Comparison of ENCODE assay signal across 8 cellular contexts in the genomic region with DNA sequence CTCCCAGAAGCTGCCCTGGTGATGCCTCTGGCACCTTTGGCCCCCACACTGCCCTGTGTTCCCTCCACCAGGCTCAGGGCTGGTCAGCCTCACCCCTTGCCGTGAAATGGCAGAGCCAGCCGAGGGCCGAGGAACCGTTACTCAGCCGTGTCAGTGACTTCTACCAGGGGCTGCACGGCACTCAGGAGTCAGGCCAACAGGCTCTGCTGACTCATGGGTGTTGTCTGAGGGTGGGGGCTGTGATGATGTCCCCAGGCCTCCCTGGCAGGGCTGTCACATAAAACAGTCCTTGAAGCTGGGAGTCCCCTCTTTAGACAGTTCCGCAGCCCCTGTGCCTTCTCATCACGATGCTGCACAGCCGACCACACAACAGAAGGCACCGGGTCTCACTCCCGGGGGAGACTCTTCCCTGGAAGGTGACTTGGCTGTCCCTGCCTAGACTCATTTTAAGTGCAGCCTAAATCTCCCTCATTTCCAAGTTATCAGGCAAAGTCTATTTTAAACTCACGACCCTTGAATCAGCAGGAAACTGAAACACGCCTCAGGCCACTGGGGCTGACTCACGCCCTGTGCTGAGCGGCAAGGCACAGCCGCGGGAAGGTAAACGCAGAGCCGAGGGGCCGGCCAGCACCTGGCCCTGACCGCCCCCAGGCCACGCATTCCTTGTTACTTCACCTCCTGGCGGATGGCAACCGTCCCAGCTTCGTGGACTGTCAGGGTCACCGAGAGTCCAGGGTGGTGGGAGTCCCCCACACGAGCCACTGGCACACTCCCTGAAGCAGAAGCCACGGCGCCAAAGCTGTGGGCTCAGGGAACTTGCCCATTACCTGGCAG.
DNase-seq lines count a peak whose midpoint lies in the region; ATAC-seq, FAIRE-seq and TF ChIP-seq lines count a peak whose summit lies in the region.

No MANE protein-coding gene starts in this region.

- H3K9me3 ChIP-seq in AG04450 (ENCODE audit: control insufficient read depth, insufficient read depth, low read length) (peaks cover 20% of the 10 kb centered on the region; the same call in 1 of the 2 replicates), K562 (replicated peaks; ENCODE audit: control insufficient read depth, insufficient read depth, low read depth, low read length) (no peaks in the 10 kb centered on the region; the same call in 1 of the 2 replicates)

- ATAC-seq in GM21619 (IDR thresholded peaks at IDR 0.05; ENCODE audit: unreplicated experiment): peak; percentile 37
- peak; percentile 80 for ATAC-seq in K562
- ATAC-seq in left lobe of liver: peak; percentile 58
- ATAC-seq in stimulated activated effector memory CD8-positive, alpha-beta T cell treated with anti-CD3 and anti-CD28 coated beads, Interleukin-12 subunit alpha, Interleukin-12 subunit beta, amount 100 ng/mL, for 72 hours: peak; percentile 73
- no peak for ATAC-seq in GM21390 (IDR thresholded peaks at IDR 0.05; ENCODE audit: unreplicated experiment)

- H3K9me1 ChIP-seq in K562 (ENCODE audit: control insufficient read depth, insufficient read depth, low read length): peaks cover 39% of the 10 kb centered on the region

- H3K4me1 ChIP-seq in K562 (replicated peaks in 1 of 2; ENCODE audit: control insufficient read depth in 2 of 2, insufficient read depth in 2 of 2, low read length in 2 of 2): peaks cover 81 to 92% of the 10 kb centered on the region in 2 experiments

- WGBS in K562 (ENCODE audit: insufficient coverage, low coverage, missing lambda C conversion rate): 5% methylated on average over 29 of the region's 29 CpGs

- no peak for TF ChIP-seq RAD21 in K562 (CRISPR knock-in tag; conservative IDR thresholded peaks at IDR 0.05 in 1 of 2, IDR thresholded peaks at IDR 0.05 in 1 of 2)

- CTCF ChIA-PET in AG04450 (lab: Charles Lee): no interaction called here
- CTCF ChIA-PET in K562 (lab: Yijun Ruan, JAX; ENCODE audit: low intra/inter-chr PET ratio): no interaction called here
- CTCF ChIA-PET in HEK293T (lab: Yijun Ruan, JAX): no interaction called here

- peak overlapping the region; percentile 83 for H3K4me2 ChIP-seq in K562 (ENCODE audit: insufficient read depth, low read length)

- H3K4me3 Mint-ChIP-seq in stimulated activated effector memory CD8-positive, alpha-beta T cell treated with anti-CD3 and anti-CD28 coated beads, Interleukin-12 subunit alpha, Interleukin-12 subunit beta, amount 100 ng/mL, for 72 hours: peak overlapping the region; percentile 81

- peak overlapping the region; percentile 96 for H3K27ac ChIP-seq in AG04450 (ENCODE audit: low read depth, low read length)
- peak overlapping the region; percentile 84 for H3K27ac ChIP-seq in K562 (ENCODE audit: extremely low read depth, low read depth, low read length)

- peak overlapping the region; percentile 97 for H3K27ac Mint-ChIP-seq in stimulated activated effector memory CD8-positive, alpha-beta T cell treated with anti-CD3 and anti-CD28 coated beads, Interleukin-12 subunit alpha, Interleukin-12 subunit beta, amount 100 ng/mL, for 72 hours

- intact Hi-C loops in K562 (cut with micrococcal nuclease): no loop called here

- no peak for DNase-seq in AG04450 (ENCODE audit: low read depth, low spot score)
- DNase-seq in RCC 7860 (ENCODE audit: low spot score): peak; percentile 80
- peak; percentile 73 to 87 (median 80) for DNase-seq in K562 (ENCODE audit: extremely low read depth in 1 of 4, low spot score in 3 of 4)
- peak; percentile 60 for DNase-seq in left lobe of liver (ENCODE audit: low spot score)
- peak; percentile 45 to 69 for DNase-seq in stimulated activated effector memory CD8-positive, alpha-beta T cell treated with anti-CD3 and anti-CD28 coated beads, Interleukin-12 subunit alpha, Interleukin-12 subunit beta, amount 100 ng/mL, for 72 hours (ENCODE audit: low spot score in 2 of 2)
- no peak for DNase-seq in HEK293T (ENCODE audit: extremely low spot score)

- peaks cover 98% of the 10 kb centered on the region for H3K79me2 ChIP-seq in K562 (ENCODE audit: control insufficient read depth, insufficient read depth, low read length)

- H3K27me3 ChIP-seq in AG04450 (ENCODE audit: control insufficient read depth, insufficient read depth, low read length) (no peaks in the 10 kb centered on the region), K562 (ENCODE audit: control insufficient read depth in 2 of 2, insufficient read depth in 2 of 2, low read length in 2 of 2) (no peaks in the 10 kb centered on the region)

- H3K4me3 ChIP-seq in AG04450 (ENCODE audit: low read depth, low read length) (peak overlapping the region; percentile 20), K562 (peak overlapping the region; percentile 18; the same call in 1 of the 2 replicates)

- peaks cover 66% of the 10 kb centered on the region for H4K20me1 ChIP-seq in K562 (replicated peaks; ENCODE audit: control insufficient read depth, insufficient read depth, low read length)

- H3K9ac ChIP-seq in K562 (ENCODE audit: insufficient read depth in 1 of 2, low read depth in 2 of 2, low read length in 2 of 2): peak overlapping the region; percentile 36 to 94

- H3K9me3 Mint-ChIP-seq in stimulated activated effector memory CD8-positive, alpha-beta T cell treated with anti-CD3 and anti-CD28 coated beads, Interleukin-12 subunit alpha, Interleukin-12 subunit beta, amount 100 ng/mL, for 72 hours: no peaks in the 10 kb centered on the region

- peaks cover 98% of the 10 kb centered on the region for H3K4me1 Mint-ChIP-seq in stimulated activated effector memory CD8-positive, alpha-beta T cell treated with anti-CD3 and anti-CD28 coated beads, Interleukin-12 subunit alpha, Interleukin-12 subunit beta, amount 100 ng/mL, for 72 hours

- peaks cover 91% of the 10 kb centered on the region for H3K36me3 Mint-ChIP-seq in stimulated activated effector memory CD8-positive, alpha-beta T cell treated with anti-CD3 and anti-CD28 coated beads, Interleukin-12 subunit alpha, Interleukin-12 subunit beta, amount 100 ng/mL, for 72 hours

- no TSS peak for BruUV-seq in K562 (replicated peaks; lab: Mats Ljungman, UMichigan)

- TF ChIP-seq POLR2A in K562 (conservative IDR thresholded peaks at IDR 0.05): no peak

- no peak overlapping the region for H2AFZ ChIP-seq in K562 (ENCODE audit: low read depth, low read length)

- POLR2A ChIA-PET in AG04450 (lab: Yijun Ruan, JAX) (no interaction called here), K562 (lab: Yijun Ruan, JAX) (interaction anchor here (0.6 to 1.2 kb wide), 3 partner anchors 22 to 670 kb away, joined by 3 to 4 read pairs (median 3); no protein-coding TSS in a partner anchor), HEK293T (lab: Yijun Ruan, JAX) (no interaction called here)

- FAIRE-seq in RCC 7860 (lab: Jason Lieb, UNC) (peak; percentile 73), K562 (lab: Jason Lieb, UNC) (peak; percentile 85)

- in situ Hi-C loops in K562 (cut with MboI): no loop called here

- H3K36me3 ChIP-seq in K562 (ENCODE audit: control insufficient read depth, insufficient read depth, low read length): peaks cover 55% of the 10 kb centered on the region; the same call in 2 of the 3 replicates

- no peak for TF ChIP-seq EP300 in K562 (IDR thresholded peaks at IDR 0.05; ENCODE audit: low read length)

- TF ChIP-seq CTCF in AG04450 (IDR thresholded peaks at IDR 0.05; ENCODE audit: low read depth, low read length) (no peak), K562 (IDR thresholded peaks at IDR 0.05 in 2 of 3, conservative IDR thresholded peaks at IDR 0.05 in 1 of 3; ENCODE audit: insufficient read depth in 2 of 3, low read depth in 1 of 3, low read length in 3 of 3) (no peak)

TF ChIP-seq in HEK293T, 16 proteins besides CTCF, POLR2A, EP300 and RAD21:
- TF ChIP-seq ELF4 (IDR thresholded peaks at IDR 0.05) (no peak), CTBP1 (IDR thresholded peaks at IDR 0.05; ENCODE audit: borderline replicate concordance) (no peak), PKNOX1 (IDR thresholded peaks at IDR 0.05) (no peak), L3MBTL2 (conservative IDR thresholded peaks at IDR 0.05) (no peak), HDGF (IDR thresholded peaks at IDR 0.05; ENCODE audit: borderline replicate concordance) (no peak), LEF1 (IDR thresholded peaks at IDR 0.05; ENCODE audit: borderline replicate concordance) (no peak), ARNT (IDR thresholded peaks at IDR 0.05) (no peak)

Comparison
In these comparisons a context has a peak if more than half of its experiments do, and no peak if none do; other contexts are left out.
1. DNase-seq: peak in RCC 7860 (single experiment), K562 (4 of 4), left lobe of liver (single experiment) and stimulated activated effector memory CD8-positive, alpha-beta T cell treated with anti-CD3 and anti-CD28 coated beads, Interleukin-12 subunit alpha, Interleukin-12 subunit beta, amount 100 ng/mL, for 72 hours (2 of 2); none in AG04450 (single experiment) and HEK293T (single experiment).